Comparison of ENCODE assay signal across 26 cellular contexts in the genomic region with DNA sequence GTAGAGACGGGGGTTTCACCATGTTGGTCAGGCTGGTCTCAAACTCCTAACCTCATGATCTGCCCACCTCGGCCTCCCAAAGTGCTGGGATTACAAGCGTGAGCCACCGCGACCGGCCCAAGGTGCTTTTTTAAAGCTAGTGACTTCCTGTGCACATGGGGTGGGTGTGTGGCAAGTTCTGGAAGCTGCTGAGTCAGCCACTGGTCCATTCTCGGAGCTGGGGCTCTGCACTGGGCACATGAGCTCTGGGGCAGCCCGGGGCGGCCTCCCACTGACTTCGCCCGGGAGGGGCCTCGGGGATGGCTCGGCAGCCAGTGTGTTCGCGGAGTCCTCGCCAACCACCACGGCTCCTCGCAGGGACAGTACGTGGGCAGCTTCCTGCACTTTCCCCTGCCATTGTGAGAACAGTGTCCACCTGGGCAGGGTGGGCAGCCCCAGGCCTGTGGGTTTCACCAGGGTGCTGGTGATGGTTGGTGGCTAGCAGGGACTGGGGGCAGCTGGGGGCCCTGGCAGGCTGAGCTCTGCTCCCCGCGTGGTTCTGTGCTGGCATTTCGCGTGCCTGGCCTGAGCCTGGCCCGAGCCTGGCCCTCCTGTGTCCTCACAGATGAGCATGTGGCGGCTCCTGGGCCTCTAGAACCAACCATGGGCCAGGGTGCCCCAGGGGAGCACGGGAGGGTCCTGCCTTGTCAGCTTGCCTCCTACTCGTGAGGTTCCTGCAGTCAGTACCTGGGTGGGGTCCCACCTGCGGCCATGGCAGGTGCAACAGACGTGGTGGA.
"Had no signal": no experiment of that assay in that cellular context is flagged by ENCODE, and none has a peak within 500 bp of the region (broad histone marks: within the 10 kb centered on the region; RNA-seq: fewer than 3 reads in every experiment).

No MANE protein-coding gene starts in this region.

- DNase-seq: activated CD4-positive, alpha-beta memory T cell treated with anti-CD3 and anti-CD28 coated beads, Interleukin-2, amount 10 ng/mL, durations not matched to agents 7 days and 5 days; activated CD4-positive, alpha-beta T cell treated with anti-CD3 and anti-CD28 coated beads for 4 hours; activated CD8-positive, alpha-beta memory T cell treated with anti-CD3 and anti-CD28 coated beads, Interleukin-2, amount 50 U/mL, for 48 hours; activated gamma-delta T cell treated with Interleukin-2 at 50 U/mL for 16 hours; activated naive CD4-positive, alpha-beta T cell treated with anti-CD3 and anti-CD28 coated beads, Interleukin-2, amount 50 U/mL, for 16 hours; activated T-cell treated with anti-CD3 and anti-CD28 coated beads, Interleukin-2, amount 50 U/mL, for 24 hours; amniotic stem cell; brain microvascular endothelial cell; foreskin keratinocyte; heart right ventricle; left lung; lower lobe of right lung; mesendoderm; natural killer cell; ovary; stimulated activated CD4-positive, alpha-beta T cell treated with anti-CD3 and anti-CD28 coated beads, Interleukin-12 subunit alpha, Interleukin-12 subunit beta, amount 100 ng/mL, for 4 hours; stimulated activated CD4-positive, alpha-beta T cell treated with anti-CD3 and anti-CD28 coated beads, Interleukin-4, amount 100 ng/mL, for 1 hour; stimulated activated naive CD8-positive, alpha-beta T cell treated with anti-CD3 and anti-CD28 coated beads, Interleukin-15, Interleukin-2, amounts not matched to agents 100 U/mL and 50 U/mL, for 24 hours; T-helper 9 cell; testis; transverse colon; uterus had no signal

- H3K4me1 ChIP-seq: foreskin keratinocyte had no signal

- H3K9me3 ChIP-seq: heart right ventricle, left lung, lower lobe of right lung, ovary, testis, transverse colon, uterus had no signal

- H3K4me3 ChIP-seq: heart right ventricle, left lung, lower lobe of right lung, ovary, skin epidermis, testis, transverse colon, uterus had no signal

- ATAC-seq: esophagus mucosa; foreskin keratinocyte; heart right ventricle; left lung; lower lobe of right lung; natural killer cell; sciatic nerve; stimulated activated naive CD8-positive, alpha-beta T cell treated with anti-CD3 and anti-CD28 coated beads, Interleukin-15, Interleukin-2, amounts not matched to agents 100 U/mL and 50 U/mL, for 24 hours had no signal

- H3K36me3 ChIP-seq: ovary, uterus had no signal

- H3K27ac ChIP-seq: brain microvascular endothelial cell, foreskin keratinocyte, heart right ventricle, left lung, lower lobe of right lung, ovary, testis, transverse colon, uterus, VCaP had no signal

- H3K27me3 ChIP-seq: brain microvascular endothelial cell, foreskin keratinocyte, heart right ventricle, left lung, ovary, testis, transverse colon, uterus had no signal
